Comparison of ENCODE assay signal across 1 cellular context in genomic region chr14:69818760-69819191, GRCh38.
TF ChIP-seq lines count a peak whose summit lies in the region.

No MANE protein-coding gene starts in this region.

TF ChIP-seq in K562, 482 proteins besides CTCF, POLR2A, EP300 and RAD21 (continued from another document):
- TF ChIP-seq CBX8 (IDR thresholded peaks at IDR 0.05; ENCODE audit: borderline replicate concordance, extremely low read depth, low read depth, low read length, poor library complexity, severe bottlenecking): no peak
- TF ChIP-seq CC2D1A (IDR thresholded peaks at IDR 0.05): peak; percentile 28; the same call in 1 of the 2 replicates
- no peak for TF ChIP-seq CBX3 (IDR thresholded peaks at IDR 0.05; ENCODE audit: borderline replicate concordance in 1 of 2, low read length in 2 of 2)
- TF ChIP-seq ZEB2 (IDR thresholded peaks at IDR 0.05): no peak
- TF ChIP-seq SMC3 (conservative IDR thresholded peaks at IDR 0.05; ENCODE audit: insufficient read depth, low read depth, low read length): peak; percentile 74
- no peak for TF ChIP-seq NFRKB (IDR thresholded peaks at IDR 0.05; ENCODE audit: low read depth)
